Comparison of ENCODE assay signal across 18 cellular contexts in the genomic region with DNA sequence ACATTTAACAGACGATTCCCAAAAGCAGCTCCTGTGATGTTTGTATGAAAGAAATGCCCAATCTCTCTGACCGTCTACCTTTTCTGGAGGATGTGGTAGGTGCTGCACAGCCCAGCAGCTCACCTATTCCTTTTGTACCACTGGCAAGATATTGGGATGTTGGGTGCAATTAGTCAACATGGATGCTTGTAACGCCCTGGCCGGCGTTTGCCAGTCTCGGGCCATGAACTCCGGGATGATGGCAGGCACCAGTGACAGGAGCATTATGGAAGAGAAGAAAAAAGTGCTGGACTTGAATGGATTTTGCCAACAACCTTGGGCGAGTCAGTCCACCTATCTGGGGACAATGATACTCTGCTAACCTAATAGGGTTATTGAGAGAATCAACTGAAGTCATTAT.
A peak's percentile ranks its signal among the peaks of the same experiment; 100 is the strongest.
DNase-seq lines count a peak whose midpoint lies in the region; ATAC-seq and TF ChIP-seq lines count a peak whose summit lies in the region.
"Had no signal": no experiment of that assay in that cellular context is flagged by ENCODE, and none has a peak within 500 bp of the region (broad histone marks: within the 10 kb centered on the region; RNA-seq: fewer than 3 reads in every experiment).

No MANE protein-coding gene starts in this region.

- no peak for TF ChIP-seq POLR2A in HCT116 (IDR thresholded peaks at IDR 0.05; ENCODE audit: borderline replicate concordance, extremely low read depth, insufficient read depth, insufficient read length)

- BruUV-seq in HCT116 (replicated peaks; lab: Mats Ljungman, UMichigan), result no TSS peak

- no peaks in the 10 kb centered on the region for H3K27me3 Mint-ChIP-seq in activated CD8-positive, alpha-beta memory T cell treated with anti-CD3 and anti-CD28 coated beads, Interleukin-2, amount 10 ng/mL, durations not matched to agents 7 days and 5 days
- H3K27me3 Mint-ChIP-seq in activated T-helper 2 cell treated with anti-CD3 and anti-CD28 coated beads, Interferon-gamma antibody, Interleukin-2, Interleukin-4, amounts not matched to agents 10 μg/mL and 5 μg/mL and 100 μg/mL, durations not matched to agents 14 hours and 24 hours and 36 hours (ENCODE audit: low read depth), result no peaks in the 10 kb centered on the region
- H3K27me3 Mint-ChIP-seq: CD4-positive, alpha-beta memory T cell; IgD-negative memory B cell had no signal

- H3K9me3 ChIP-seq in HCT116 (ENCODE audit: control insufficient read depth in 1 of 2, insufficient read depth in 1 of 2, low read depth in 1 of 2, low read length in 2 of 2) (no peaks in the 10 kb centered on the region), osteoblast (ENCODE audit: low read depth, low read length) (no peaks in the 10 kb centered on the region)
- H3K9me3 ChIP-seq: SJSA1, suprapubic skin had no signal

- no peak for DNase-seq in activated CD8-positive, alpha-beta memory T cell treated with anti-CD3 and anti-CD28 coated beads, Interleukin-2, amount 10 ng/mL, durations not matched to agents 7 days and 5 days
- DNase-seq in activated CD8-positive, alpha-beta memory T cell treated with anti-CD3 and anti-CD28 coated beads, Interleukin-2, amount 50 U/mL, for 4 hours, result no peak
- no peak for DNase-seq in HCT116 (ENCODE audit: low read depth, low spot score)
- DNase-seq in activated T-helper 2 cell treated with anti-CD3 and anti-CD28 coated beads, Interferon-gamma antibody, Interleukin-2, Interleukin-4, amounts not matched to agents 10 μg/mL and 5 μg/mL and 100 μg/mL, durations not matched to agents 14 hours and 24 hours and 36 hours (ENCODE audit: low spot score), result no peak
- DNase-seq in osteoblast (ENCODE audit: insufficient read length, low spot score, missing footprints), result no peak
- no peak for DNase-seq in foreskin melanocyte
- no peak for DNase-seq in NCI-H2081 treated with DMSO at 0.1 percent for 48 hours (lab: John Stamatoyannopoulos, UW)
- DNase-seq in anterior cingulate cortex (lab: John Stamatoyannopoulos, UW), result no peak
- DNase-seq: cerebellar nuclear complex; effector memory CD4-positive, alpha-beta T cell; glutamatergic neuron; NCI-H146; NCI-H2171 treated with DMSO at 0.1 percent for 48 hours had no signal

- H3K9me3 Mint-ChIP-seq in activated CD8-positive, alpha-beta memory T cell treated with anti-CD3 and anti-CD28 coated beads, Interleukin-2, amount 10 ng/mL, durations not matched to agents 7 days and 5 days (ENCODE audit: low read depth), result no peaks in the 10 kb centered on the region
- H3K9me3 Mint-ChIP-seq in activated T-helper 2 cell treated with anti-CD3 and anti-CD28 coated beads, Interferon-gamma antibody, Interleukin-2, Interleukin-4, amounts not matched to agents 10 μg/mL and 5 μg/mL and 100 μg/mL, durations not matched to agents 14 hours and 24 hours and 36 hours, result no peaks in the 10 kb centered on the region

- 0 out of 4 replicates have a peak overlapping the region, but pooled peaks of 1 of the 2 experiments have one; percentile 6 for H3K4me3 ChIP-seq in HCT116 (replicated peaks in 1 of 2; ENCODE audit: low read depth in 1 of 2, low read length in 2 of 2)
- no peak overlapping the region for H3K4me3 ChIP-seq in osteoblast (ENCODE audit: insufficient read depth, low read length)
- H3K4me3 ChIP-seq: SJSA1, suprapubic skin had no signal

- H3K4me2 ChIP-seq in HCT116 (ENCODE audit: low read length), result peak overlapping the region; percentile 82
- H3K4me2 ChIP-seq in osteoblast (ENCODE audit: insufficient read depth, low read length), result peak overlapping the region; percentile 35

- intact Hi-C loops in HCT116 (cut with micrococcal nuclease), result no loop called here
- intact Hi-C loops in activated T-helper 2 cell treated with anti-CD3 and anti-CD28 coated beads, Interferon-gamma antibody, Interleukin-2, Interleukin-4, amounts not matched to agents 10 μg/mL and 5 μg/mL and 100 μg/mL, durations not matched to agents 14 hours and 24 hours and 36 hours (cut with micrococcal nuclease), result loop anchor here (1.0 to 5.0 kb wide), 6 partner anchors 9 to 243 kb away; a partner anchor contains a TSS

- H3K27me3 ChIP-seq in HCT116 (ENCODE audit: insufficient read depth, low read length) (no peaks in the 10 kb centered on the region), osteoblast (ENCODE audit: insufficient read depth, low read length) (no peaks in the 10 kb centered on the region)
- H3K27me3 ChIP-seq: SJSA1, suprapubic skin had no signal

- H4K20me1 ChIP-seq in HCT116 (ENCODE audit: insufficient read depth) (no peaks in the 10 kb centered on the region), osteoblast (ENCODE audit: insufficient read depth, low read length) (no peaks in the 10 kb centered on the region)

- peaks cover 46% of the 10 kb centered on the region for H3K4me1 Mint-ChIP-seq in activated CD8-positive, alpha-beta memory T cell treated with anti-CD3 and anti-CD28 coated beads, Interleukin-2, amount 10 ng/mL, durations not matched to agents 7 days and 5 days
- H3K4me1 Mint-ChIP-seq in activated T-helper 2 cell treated with anti-CD3 and anti-CD28 coated beads, Interferon-gamma antibody, Interleukin-2, Interleukin-4, amounts not matched to agents 10 μg/mL and 5 μg/mL and 100 μg/mL, durations not matched to agents 14 hours and 24 hours and 36 hours (ENCODE audit: low read depth), result peaks cover 68% of the 10 kb centered on the region
- H3K4me1 Mint-ChIP-seq: IgD-negative memory B cell had no signal

- H3K4me1 ChIP-seq in HCT116 (ENCODE audit: control insufficient read depth in 1 of 2, insufficient read depth in 2 of 2, low read length in 2 of 2) (peaks cover 23 to 32% of the 10 kb centered on the region in 2 experiments), osteoblast (ENCODE audit: insufficient read depth, low read length) (peaks cover 12% of the 10 kb centered on the region)
- H3K4me1 ChIP-seq: suprapubic skin had no signal

- no peak for TF ChIP-seq RAD21 in HCT116 (IDR thresholded peaks at IDR 0.05; ENCODE audit: low read depth)

- POLR2A ChIA-PET in HCT116 (lab: Charles Lee), result no interaction called here

- no peak overlapping the region for H3K4me3 Mint-ChIP-seq in activated CD8-positive, alpha-beta memory T cell treated with anti-CD3 and anti-CD28 coated beads, Interleukin-2, amount 10 ng/mL, durations not matched to agents 7 days and 5 days
- no peak overlapping the region for H3K4me3 Mint-ChIP-seq in activated T-helper 2 cell treated with anti-CD3 and anti-CD28 coated beads, Interferon-gamma antibody, Interleukin-2, Interleukin-4, amounts not matched to agents 10 μg/mL and 5 μg/mL and 100 μg/mL, durations not matched to agents 14 hours and 24 hours and 36 hours (ENCODE audit: low read depth)
- H3K4me3 Mint-ChIP-seq: IgD-negative memory B cell had no signal

- H3K36me3 ChIP-seq in HCT116 (ENCODE audit: control insufficient read depth in 1 of 2, insufficient read depth in 2 of 2, low read length in 2 of 2) (no peaks in the 10 kb centered on the region), osteoblast (ENCODE audit: insufficient read depth, low read length) (no peaks in the 10 kb centered on the region)
- H3K36me3 ChIP-seq: SJSA1, suprapubic skin had no signal

- no peak overlapping the region for H3K9ac ChIP-seq in HCT116 (ENCODE audit: low read length)

- CTCF ChIA-PET in activated CD8-positive, alpha-beta memory T cell treated with anti-CD3 and anti-CD28 coated beads, Interleukin-2, amount 10 ng/mL, durations not matched to agents 7 days and 5 days (lab: Charles Lee), result interaction anchor here (0.8 to 1.6 kb wide), 3 partner anchors 36 to 349 kb away, joined by 3 to 5 read pairs (median 3); no protein-coding TSS in a partner anchor
- CTCF ChIA-PET in HCT116 (lab: Charles Lee), result no interaction called here

- H3K27ac ChIP-seq in HCT116 (ENCODE audit: low read depth, low read length), result no peak overlapping the region
- no peak overlapping the region for H3K27ac ChIP-seq in osteoblast (ENCODE audit: low read depth, low read length)
- H3K27ac ChIP-seq: suprapubic skin had no signal

- H3K9me2 ChIP-seq in HCT116 (ENCODE audit: insufficient read depth), result no peaks in the 10 kb centered on the region

- H3K27ac Mint-ChIP-seq in activated CD8-positive, alpha-beta memory T cell treated with anti-CD3 and anti-CD28 coated beads, Interleukin-2, amount 10 ng/mL, durations not matched to agents 7 days and 5 days, result peak overlapping the region; percentile 82
- H3K27ac Mint-ChIP-seq in activated T-helper 2 cell treated with anti-CD3 and anti-CD28 coated beads, Interferon-gamma antibody, Interleukin-2, Interleukin-4, amounts not matched to agents 10 μg/mL and 5 μg/mL and 100 μg/mL, durations not matched to agents 14 hours and 24 hours and 36 hours, result peak overlapping the region; percentile 90
- H3K27ac Mint-ChIP-seq: IgD-negative memory B cell had no signal

- RAD21 ChIA-PET in HCT116 (lab: Charles Lee; ENCODE audit: low non-redundant PET in 1 of 2, low total read pairs in 2 of 2, uncharacterized antibody in 2 of 2, unreplicated experiment in 2 of 2), result interaction anchor here in 1 of 2 experiments (2.1 kb wide), 1 partner anchor 17 kb away, joined by 5 read pairs; no protein-coding TSS in a partner anchor

- H2AFZ ChIP-seq in HCT116 (ENCODE audit: low read depth, low read length, poor library complexity, severe bottlenecking) (peak overlapping the region; percentile 48), osteoblast (ENCODE audit: low read length) (no peak overlapping the region)

- H3K79me2 ChIP-seq in HCT116 (ENCODE audit: insufficient read depth, low read length), result no peaks in the 10 kb centered on the region
- H3K79me2 ChIP-seq in osteoblast (ENCODE audit: insufficient read depth, low read length), result no peaks in the 10 kb centered on the region

- no peak for TF ChIP-seq CTCF in HCT116 (IDR thresholded peaks at IDR 0.05 in 2 of 3, conservative IDR thresholded peaks at IDR 0.05 in 1 of 3; ENCODE audit: borderline replicate concordance in 1 of 3, insufficient read depth in 1 of 3, low read depth in 2 of 3, low read length in 2 of 3)
- TF ChIP-seq CTCF in osteoblast (IDR thresholded peaks at IDR 0.05; ENCODE audit: extremely low read depth, low read depth, low read length), result no peak

- ATAC-seq in activated CD8-positive, alpha-beta memory T cell treated with anti-CD3 and anti-CD28 coated beads, Interleukin-2, amount 10 ng/mL, durations not matched to agents 7 days and 5 days, result no peak
- ATAC-seq in HCT116, result no peak
- ATAC-seq: left lobe of liver had no signal

- no peaks in the 10 kb centered on the region for H3K36me3 Mint-ChIP-seq in activated CD8-positive, alpha-beta memory T cell treated with anti-CD3 and anti-CD28 coated beads, Interleukin-2, amount 10 ng/mL, durations not matched to agents 7 days and 5 days
- H3K36me3 Mint-ChIP-seq in activated T-helper 2 cell treated with anti-CD3 and anti-CD28 coated beads, Interferon-gamma antibody, Interleukin-2, Interleukin-4, amounts not matched to agents 10 μg/mL and 5 μg/mL and 100 μg/mL, durations not matched to agents 14 hours and 24 hours and 36 hours (ENCODE audit: low read depth), result no peaks in the 10 kb centered on the region
- H3K36me3 Mint-ChIP-seq: CD4-positive, alpha-beta memory T cell; IgD-negative memory B cell had no signal

TF ChIP-seq in HCT116, 20 proteins besides CTCF, POLR2A, EP300 and RAD21 (continues in another document):
- TF ChIP-seq EZH2 (IDR thresholded peaks at IDR 0.05) (no peak), POLR2AphosphoS5 (IDR thresholded peaks at IDR 0.05; ENCODE audit: low read depth, low read length) (no peak), EGR1 (IDR thresholded peaks at IDR 0.05; ENCODE audit: low read depth) (no peak), SIN3A (IDR thresholded peaks at IDR 0.05; ENCODE audit: low read depth) (no peak), JUND (IDR thresholded peaks at IDR 0.05) (no peak)
